In genomic region chr5:173688708-173689107, GRCh38 we compare ENCODE assay signal across 16 cellular contexts.
DNase-seq lines count a peak whose midpoint lies in the region; ATAC-seq, FAIRE-seq and TF ChIP-seq lines count a peak whose summit lies in the region.
"Had no signal": no experiment of that assay in that cellular context is flagged by ENCODE, and none has a peak within 500 bp of the region (broad histone marks: within the 10 kb centered on the region; RNA-seq: fewer than 3 reads in every experiment).

No MANE protein-coding gene starts in this region.

- H3K79me2 ChIP-seq in OCI-LY1 (ENCODE audit: insufficient read depth, low read length): no peaks in the 10 kb centered on the region
- no peaks in the 10 kb centered on the region for H3K79me2 ChIP-seq in parathyroid adenoma

- H3K27ac ChIP-seq in BLaER1 (peak overlapping the region; percentile 82), OCI-LY1 (ENCODE audit: low read depth, low read length, poor library complexity, severe bottlenecking) (peak overlapping the region; percentile 96), parathyroid adenoma (peak overlapping the region; percentile 98)
- H3K27ac ChIP-seq: foreskin keratinocyte, sigmoid colon had no signal

- no peaks in the 10 kb centered on the region for H3F3A ChIP-seq in OCI-LY1 (ENCODE audit: insufficient read depth, low read length)

- H4K20me1 ChIP-seq in BLaER1 (no peaks in the 10 kb centered on the region), OCI-LY1 (ENCODE audit: insufficient read depth, low read length) (no peaks in the 10 kb centered on the region)

- H3K4me3 ChIP-seq in BLaER1 (no peak overlapping the region), OCI-LY1 (ENCODE audit: low read depth, low read length, poor library complexity, severe bottlenecking) (peak overlapping the region; percentile 43), fibroblast of villous mesenchyme (ENCODE audit: low read depth, low read length) (no peak overlapping the region), parathyroid adenoma (ENCODE audit: low read depth, low read length) (no peak overlapping the region)
- H3K4me3 ChIP-seq: sigmoid colon had no signal

- DNase-seq in fibroblast of villous mesenchyme (ENCODE audit: low read depth) (peak; percentile 20), urothelium cell line (ENCODE audit: low spot score) (no peak), putamen (ENCODE audit: low spot score) (no peak)
- DNase-seq in stimulated activated CD4-positive, alpha-beta T cell treated with anti-CD3 and anti-CD28 coated beads, Interleukin-1b, Interleukin-23, amount 100 ng/mL, for 48 hours: no peak
- DNase-seq: activated gamma-delta T cell; effector CD4-positive, alpha-beta T cell; foreskin keratinocyte; MM.1S; naive thymus-derived CD8-positive, alpha-beta T cell; NCI-H2171; NK-92 treated with Interleukin-12 subunit alpha and Interleukin-12 subunit beta, amount 100 ng/mL, for 24 hours; sigmoid colon had no signal

- FAIRE-seq in urothelium cell line (lab: Jason Lieb, UNC): no peak

- H3K27me3 ChIP-seq in BLaER1 (no peaks in the 10 kb centered on the region), OCI-LY1 (ENCODE audit: insufficient read depth, low read length) (no peaks in the 10 kb centered on the region), parathyroid adenoma (ENCODE audit: control insufficient read depth, insufficient read depth, low read length) (no peaks in the 10 kb centered on the region)
- H3K27me3 ChIP-seq: foreskin keratinocyte, sigmoid colon had no signal

- ATAC-seq in HG02938 (IDR thresholded peaks at IDR 0.05; ENCODE audit: unreplicated experiment): no peak
- ATAC-seq: foreskin keratinocyte; naive thymus-derived CD8-positive, alpha-beta T cell had no signal

- no peak for TF ChIP-seq CTCF in OCI-LY1 (IDR thresholded peaks at IDR 0.05; ENCODE audit: low read length)
- TF ChIP-seq CTCF in fibroblast of villous mesenchyme (IDR thresholded peaks at IDR 0.05; ENCODE audit: insufficient read depth, low read depth, low read length): no peak
- no peak for TF ChIP-seq CTCF in parathyroid adenoma (IDR thresholded peaks at IDR 0.05)

- no peaks in the 10 kb centered on the region for H3K9me2 ChIP-seq in OCI-LY1 (ENCODE audit: low read depth, low read length)

- H3K4me1 ChIP-seq in BLaER1 (peaks cover 45% of the 10 kb centered on the region), OCI-LY1 (ENCODE audit: insufficient read depth, low read length, severe bottlenecking) (peaks cover 75% of the 10 kb centered on the region), parathyroid adenoma (peaks cover 28% of the 10 kb centered on the region)
- H3K4me1 ChIP-seq: foreskin keratinocyte had no signal

- H3K9me3 ChIP-seq in BLaER1: peaks cover 10% of the 10 kb centered on the region
- H3K9me3 ChIP-seq in OCI-LY1 (ENCODE audit: low read length): no peaks in the 10 kb centered on the region
- no peaks in the 10 kb centered on the region for H3K9me3 ChIP-seq in parathyroid adenoma (ENCODE audit: control insufficient read depth, low read length)
- H3K9me3 ChIP-seq: sigmoid colon had no signal

- H3K36me3 ChIP-seq in BLaER1 (no peaks in the 10 kb centered on the region), OCI-LY1 (ENCODE audit: insufficient read depth, low read length) (no peaks in the 10 kb centered on the region), parathyroid adenoma (ENCODE audit: control insufficient read depth, insufficient read depth, low read length) (no peaks in the 10 kb centered on the region)
- H3K36me3 ChIP-seq: sigmoid colon had no signal

- 0 out of 2 replicates have a peak overlapping the region, but pooled peaks have one; percentile 62 for H3K9ac ChIP-seq in BLaER1
- H3K9ac ChIP-seq in OCI-LY1 (ENCODE audit: low read length): peak overlapping the region; percentile 68
- H3K9ac ChIP-seq in parathyroid adenoma: no peak overlapping the region

- H3K4me2 ChIP-seq in BLaER1 (peak overlapping the region; percentile 81), OCI-LY1 (ENCODE audit: low read length) (peak overlapping the region; percentile 70), parathyroid adenoma (ENCODE audit: low read length) (no peak overlapping the region)

- no peak overlapping the region for H2AFZ ChIP-seq in OCI-LY1 (ENCODE audit: low read length)
- peak overlapping the region; percentile 94 for H2AFZ ChIP-seq in parathyroid adenoma
